Comparison of ENCODE assay signal across 6 cellular contexts in genomic region chr19:58304748-58305064, GRCh38. TPM values are rescaled to one million over a fixed set of nuclear protein-coding genes. Genes with fewer than 3 reads are reported as not detected.
DNase-seq lines count a peak whose midpoint lies in the region; ATAC-seq, FAIRE-seq and TF ChIP-seq lines count a peak whose summit lies in the region.

No MANE protein-coding gene starts in this region.

- H3K4me1 ChIP-seq in endodermal cell (ENCODE audit: control insufficient read depth, insufficient read depth, low read length) (no peaks in the 10 kb centered on the region), skeletal muscle satellite cell (ENCODE audit: control insufficient read depth, insufficient read depth, low read length) (peaks cover 10% of the 10 kb centered on the region)

- WGBS in endodermal cell (ENCODE audit: insufficient coverage in 1 of 2, insufficient read length in 1 of 2), 2 experiments: 31 to 78% methylated on average over 3 to 6 of the region's 7 CpGs

- FAIRE-seq in RCC 7860 (lab: Jason Lieb, UNC): no peak

- CTCF ChIA-PET in activated CD4-positive, alpha-beta T cell treated with anti-CD3 and anti-CD28 coated beads for 36 hours (lab: Charles Lee): interaction anchor here (0.6 to 1.4 kb wide), 2 partner anchors 19 to 252 kb away, joined by 3 to 4 read pairs; no protein-coding TSS in a partner anchor

- H3K4me3 ChIP-seq in endodermal cell (ENCODE audit: low read length) (peak overlapping the region; percentile 98), skeletal muscle satellite cell (ENCODE audit: low read length) (peak overlapping the region; percentile 90)

- H3K4me1 Mint-ChIP-seq in activated CD4-positive, alpha-beta T cell treated with anti-CD3 and anti-CD28 coated beads for 36 hours: peaks cover 49% of the 10 kb centered on the region
- peaks cover 14% of the 10 kb centered on the region for H3K4me1 Mint-ChIP-seq in endodermal cell

- H3K9me3 Mint-ChIP-seq in activated CD4-positive, alpha-beta T cell treated with anti-CD3 and anti-CD28 coated beads for 36 hours (ENCODE audit: low read depth): no peaks in the 10 kb centered on the region
- no peaks in the 10 kb centered on the region for H3K9me3 Mint-ChIP-seq in endodermal cell

- POLR2A ChIA-PET in activated CD4-positive, alpha-beta T cell treated with anti-CD3 and anti-CD28 coated beads for 36 hours (lab: Charles Lee): no interaction called here

- H3K36me3 Mint-ChIP-seq in activated CD4-positive, alpha-beta T cell treated with anti-CD3 and anti-CD28 coated beads for 36 hours (ENCODE audit: low read depth): peaks cover 71% of the 10 kb centered on the region
- H3K36me3 Mint-ChIP-seq in endodermal cell (ENCODE audit: low read depth): peaks cover 51% of the 10 kb centered on the region

- no peak overlapping the region for H3K9ac ChIP-seq in endodermal cell (ENCODE audit: extremely low read depth, low read length, poor library complexity, severe bottlenecking)
- H3K9ac ChIP-seq in skeletal muscle satellite cell (ENCODE audit: low read depth, low read length): peak overlapping the region; percentile 74

- H3K36me3 ChIP-seq in endodermal cell (ENCODE audit: control insufficient read depth, insufficient read depth, low read length) (peaks cover 67% of the 10 kb centered on the region), skeletal muscle satellite cell (ENCODE audit: insufficient read depth, low read length) (peaks cover 50% of the 10 kb centered on the region)

- no peak for DNase-seq in activated CD4-positive, alpha-beta T cell treated with anti-CD3 and anti-CD28 coated beads for 36 hours
- DNase-seq in activated CD4-positive, alpha-beta T cell treated with anti-CD3 and anti-CD28 coated beads for 4 hours: no peak
- DNase-seq in endodermal cell (no peak), G401 (ENCODE audit: low spot score) (no peak), RCC 7860 (ENCODE audit: low spot score) (no peak)

- no peaks in the 10 kb centered on the region for H3K9me3 ChIP-seq in endodermal cell (ENCODE audit: control insufficient read depth, low read length)
- H3K9me3 ChIP-seq in skeletal muscle satellite cell (replicated peaks; ENCODE audit: low read length): no peaks in the 10 kb centered on the region

- peak overlapping the region; percentile 100 for H3K27ac Mint-ChIP-seq in activated CD4-positive, alpha-beta T cell treated with anti-CD3 and anti-CD28 coated beads for 36 hours
- H3K27ac Mint-ChIP-seq in endodermal cell: peak overlapping the region; percentile 96

- TF ChIP-seq CTCF in endodermal cell (conservative IDR thresholded peaks at IDR 0.05): no peak

- ATAC-seq in activated CD4-positive, alpha-beta T cell treated with anti-CD3 and anti-CD28 coated beads for 36 hours: peak; percentile 4

- peak overlapping the region; percentile 84 for H3K4me2 ChIP-seq in skeletal muscle satellite cell (ENCODE audit: low read length)

- in situ Hi-C loops in G401 (cut with HindIII; ENCODE audit: low sequenced_read_pairs): no loop called here

- no peaks in the 10 kb centered on the region for H3K27me3 ChIP-seq in endodermal cell (ENCODE audit: control insufficient read depth, insufficient read depth, low read length, poor library complexity, severe bottlenecking)
- no peaks in the 10 kb centered on the region for H3K27me3 ChIP-seq in skeletal muscle satellite cell (ENCODE audit: control insufficient read depth, insufficient read depth, low read length)

- intact Hi-C loops in activated CD4-positive, alpha-beta T cell treated with anti-CD3 and anti-CD28 coated beads for 36 hours (cut with DNase I, micrococcal nuclease): loop anchor here (1.0 to 5.0 kb wide), 22 partner anchors 22 to 1992 kb away; partner anchors contain the start of genes RPS5 (in 2 of the 2), ZNF8 (in 2 of the 2), ZSCAN22 (in 2 of the 2) and MZF1 (in 1 of the 2)

- peak overlapping the region; percentile 99 for H3K4me3 Mint-ChIP-seq in activated CD4-positive, alpha-beta T cell treated with anti-CD3 and anti-CD28 coated beads for 36 hours
- peak overlapping the region; percentile 97 for H3K4me3 Mint-ChIP-seq in endodermal cell

- no peaks in the 10 kb centered on the region for H3K27me3 Mint-ChIP-seq in activated CD4-positive, alpha-beta T cell treated with anti-CD3 and anti-CD28 coated beads for 36 hours
- H3K27me3 Mint-ChIP-seq in endodermal cell (ENCODE audit: insufficient read depth): no peaks in the 10 kb centered on the region

- no peak overlapping the region for H3K27ac ChIP-seq in endodermal cell (ENCODE audit: low read depth, low read length)

RNA-seq across cellular contexts. Expression of gene ERVK3-1, which starts 0.5 kb away (rescaled TPM):
- total RNA-seq in activated CD4-positive, alpha-beta T cell treated with anti-CD3 and anti-CD28 coated beads for 36 hours: 10 to 100 TPM; 38.6 to 53.6 TPM
- total RNA-seq in endodermal cell: 10 to 100 TPM; 27.5 to 28.0 TPM
- 35.3 TPM for polyA plus RNA-seq in endodermal cell (2013, experiment 1 of 2)
- polyA plus RNA-seq in endodermal cell (2013, experiment 2 of 2): 36.1 TPM
- total RNA-seq in skeletal muscle satellite cell (2012; rRNA removed): 34.2 and 36.5 TPM in 2 replicates
- 22.0 and 23.4 TPM in 2 replicates for total RNA-seq in G401 (2014; rRNA removed; shearing (Covaris generic))

RNA-seq across cellular contexts. Expression of gene ZSCAN22, which starts 22.1 kb away (rescaled TPM):
- total RNA-seq in activated CD4-positive, alpha-beta T cell treated with anti-CD3 and anti-CD28 coated beads for 36 hours: 1 to 10 TPM; 3.1 to 3.8 TPM
- total RNA-seq in endodermal cell: 1 to 10 TPM; 3.8 TPM
- polyA plus RNA-seq in endodermal cell (2013, experiment 1 of 2): 2.9 TPM
- polyA plus RNA-seq in endodermal cell (2013, experiment 2 of 2): 2.5 TPM
- 2.8 and 3.3 TPM in 2 replicates for total RNA-seq in skeletal muscle satellite cell (2012; rRNA removed)
- 2.9 and 3.7 TPM in 2 replicates for total RNA-seq in G401 (2014; rRNA removed; shearing (Covaris generic))

RNA-seq across cellular contexts. Expression of gene ZNF8, which starts 26.0 kb away (rescaled TPM):
- 1 to 10 TPM; 4.4 to 4.5 TPM for total RNA-seq in activated CD4-positive, alpha-beta T cell treated with anti-CD3 and anti-CD28 coated beads for 36 hours
- 10 to 100 TPM; 14.4 to 16.1 TPM for total RNA-seq in endodermal cell
- 7.5 TPM for polyA plus RNA-seq in endodermal cell (2013, experiment 1 of 2)
- polyA plus RNA-seq in endodermal cell (2013, experiment 2 of 2): 8.4 TPM
- total RNA-seq in skeletal muscle satellite cell (2012; rRNA removed): 5.1 and 5.2 TPM in 2 replicates
- total RNA-seq in G401 (2014; rRNA removed; shearing (Covaris generic)): 5.2 and 6.5 TPM in 2 replicates

RNA-seq across cellular contexts. Expression of gene A1BG, which starts 48.6 kb away (rescaled TPM):
- 1 to 10 TPM; 2.9 to 4.7 TPM for total RNA-seq in activated CD4-positive, alpha-beta T cell treated with anti-CD3 and anti-CD28 coated beads for 36 hours
- total RNA-seq in endodermal cell: 10 to 100 TPM; 12.6 to 16.4 TPM
- polyA plus RNA-seq in endodermal cell (2013, experiment 1 of 2): 17.8 TPM
- polyA plus RNA-seq in endodermal cell (2013, experiment 2 of 2): 19.7 TPM
- total RNA-seq in skeletal muscle satellite cell (2012; rRNA removed): 10.5 and 13.9 TPM in 2 replicates
- total RNA-seq in G401 (2014; rRNA removed; shearing (Covaris generic)): 64.2 and 80.3 TPM in 2 replicates

RNA-seq across cellular contexts. Expression of gene ZNF497, which starts 57.8 kb away (rescaled TPM):
- 1 to 10 TPM; 1.1 to 1.5 TPM for total RNA-seq in activated CD4-positive, alpha-beta T cell treated with anti-CD3 and anti-CD28 coated beads for 36 hours
- total RNA-seq in endodermal cell: 1 to 10 TPM; 5.2 to 5.9 TPM
- 5.0 TPM for polyA plus RNA-seq in endodermal cell (2013, experiment 1 of 2)
- polyA plus RNA-seq in endodermal cell (2013, experiment 2 of 2): 4.1 TPM
- total RNA-seq in skeletal muscle satellite cell (2012; rRNA removed): 0.22 and 0.51 TPM in 2 replicates
- total RNA-seq in G401 (2014; rRNA removed; shearing (Covaris generic)): 1.2 and 4.7 TPM in 2 replicates
